In the genomic region with DNA sequence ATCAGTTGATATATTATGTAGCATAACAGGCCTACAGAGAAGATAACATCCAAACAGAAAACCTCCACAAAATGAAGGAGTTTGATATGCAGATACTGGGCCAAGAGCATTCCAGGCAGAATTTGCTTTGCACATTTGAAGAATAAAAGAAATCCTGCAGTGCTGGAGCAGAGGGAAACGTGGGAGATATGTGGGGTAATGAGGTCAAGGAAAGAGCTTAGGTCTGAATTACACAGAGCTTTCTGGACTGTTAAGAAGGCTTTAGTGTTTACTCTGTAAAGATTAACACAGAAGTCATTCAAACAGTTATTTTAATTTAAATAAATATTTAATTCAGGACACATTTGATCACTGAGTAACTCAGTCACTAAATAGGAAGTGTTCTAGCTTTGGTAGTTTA, we compare ENCODE assay signal across 19 cellular contexts.
"Had no signal": no experiment of that assay in that cellular context is flagged by ENCODE, and none has a peak within 500 bp of the region (broad histone marks: within the 10 kb centered on the region; RNA-seq: fewer than 3 reads in every experiment).

No MANE protein-coding gene starts in this region.

- H3K27ac ChIP-seq: coronary artery, esophagus squamous epithelium, gastrocnemius medialis, heart right ventricle, lower lobe of right lung had no signal

- H3K4me1 ChIP-seq: esophagus squamous epithelium, gastrocnemius medialis, heart right ventricle, lower lobe of right lung had no signal

- H3K4me3 Mint-ChIP-seq: mesothelial cell of epicardium had no signal

- H3K36me3 ChIP-seq: esophagus squamous epithelium, gastrocnemius medialis, heart right ventricle, lower lobe of right lung had no signal

- H3K27me3 ChIP-seq: dorsolateral prefrontal cortex, esophagus squamous epithelium, gastrocnemius medialis, heart right ventricle had no signal

- H3K4me3 ChIP-seq: coronary artery, dorsolateral prefrontal cortex, esophagus squamous epithelium, gastrocnemius medialis, heart right ventricle, lower lobe of right lung had no signal

- DNase-seq: dermis blood vessel endothelial cell; dorsolateral prefrontal cortex; effector CD4-positive, alpha-beta T cell; effector memory CD4-positive, alpha-beta T cell; esophagus squamous epithelium; foreskin melanocyte; gastrocnemius medialis; glutamatergic neuron; head of caudate nucleus; heart right ventricle; hippocampal formation; left cardiac atrium; left ventricle myocardium superior; lower lobe of right lung; mesenchymal stem cell had no signal

- H3K9me3 ChIP-seq: esophagus squamous epithelium, gastrocnemius medialis, heart right ventricle, lower lobe of right lung had no signal

- ATAC-seq: esophagus mucosa, gastrocnemius medialis, heart right ventricle, left cardiac atrium, left lobe of liver, left ventricle myocardium superior, lower lobe of right lung had no signal

- H3K27ac Mint-ChIP-seq: mesothelial cell of epicardium had no signal
